In genomic region chr3:24088782-24089181, GRCh38 we compare ENCODE assay signal across 10 cellular contexts.
DNase-seq lines count a peak whose midpoint lies in the region; ATAC-seq and TF ChIP-seq lines count a peak whose summit lies in the region.
"Had no signal": no experiment of that assay in that cellular context is flagged by ENCODE, and none has a peak within 500 bp of the region (broad histone marks: within the 10 kb centered on the region; RNA-seq: fewer than 3 reads in every experiment).

No MANE protein-coding gene starts in this region.

- ATAC-seq in HG03039 (IDR thresholded peaks at IDR 0.05; ENCODE audit: unreplicated experiment) = peak; percentile 56
- ATAC-seq in WTC11 = peak; percentile 99
- no peak for ATAC-seq in upper lobe of left lung (ENCODE audit: low FRiP score in 2 of 2)

- no peak overlapping the region for H3K27ac ChIP-seq in upper lobe of left lung
- H3K27ac ChIP-seq: SJSA1 had no signal

- H3K4me3 Mint-ChIP-seq in WTC11 (no peak overlapping the region), neural crest cell (no peak overlapping the region)
- H3K4me3 Mint-ChIP-seq: B cell had no signal

- no peaks in the 10 kb centered on the region for H3K27me3 ChIP-seq in upper lobe of left lung
- H3K27me3 ChIP-seq: SJSA1 had no signal

- TF ChIP-seq POLR2A in upper lobe of left lung (IDR thresholded peaks at IDR 0.05) = no peak

- H3K27ac Mint-ChIP-seq in WTC11 (no peak overlapping the region), neural crest cell (ENCODE audit: unreplicated experiment) (no peak overlapping the region)
- H3K27ac Mint-ChIP-seq: B cell had no signal

- peaks cover 3% of the 10 kb centered on the region; the same call in 1 of the 2 replicates for H3K36me3 Mint-ChIP-seq in WTC11
- no peaks in the 10 kb centered on the region for H3K36me3 Mint-ChIP-seq in neural crest cell (ENCODE audit: low read depth)

- no peaks in the 10 kb centered on the region for H3K9me3 ChIP-seq in upper lobe of left lung
- H3K9me3 ChIP-seq: SJSA1 had no signal

- TF ChIP-seq CTCF in WTC11 (IDR thresholded peaks at IDR 0.05) (peak; percentile 46), neural crest cell (conservative IDR thresholded peaks at IDR 0.05) (peak; percentile 57), upper lobe of left lung (IDR thresholded peaks at IDR 0.05) (peak in 2 of 6 experiments; percentile 14 to 20)

- no peak overlapping the region for H3K4me3 ChIP-seq in upper lobe of left lung
- H3K4me3 ChIP-seq: SJSA1 had no signal

- no peak for TF ChIP-seq EP300 in upper lobe of left lung (IDR thresholded peaks at IDR 0.05)

- CTCF ChIA-PET in WTC11 (lab: Charles Lee) = interaction anchor here (0.5 to 1.5 kb wide), 14 partner anchors 13 to 1137 kb away, joined by 3 to 9 read pairs (median 3); no protein-coding TSS in a partner anchor

- peak; percentile 35 for DNase-seq in DMS53 (lab: John Stamatoyannopoulos, UW)
- no peak for DNase-seq in DMS53 treated with DMSO at 0.1 percent for 48 hours (lab: John Stamatoyannopoulos, UW; ENCODE audit: unreplicated experiment)
- no peak for DNase-seq in WTC11 (ENCODE audit: low spot score)
- no peak for DNase-seq in neural crest cell (ENCODE audit: low read depth, low spot score)
- DNase-seq in OCI-M2 (lab: John Stamatoyannopoulos, UW; ENCODE audit: unreplicated experiment) = no peak
- DNase-seq in NCI-H345 (lab: John Stamatoyannopoulos, UW) = no peak
- no peak for DNase-seq in upper lobe of left lung

- WGBS in upper lobe of left lung, 2 donors = 59 to 63% methylated on average over 2 of the region's 2 CpGs

- H3K36me3 ChIP-seq in upper lobe of left lung = no peaks in the 10 kb centered on the region
- H3K36me3 ChIP-seq: SJSA1 had no signal

- POLR2A ChIA-PET in WTC11 (lab: Charles Lee) = no interaction called here

- H3K4me1 Mint-ChIP-seq in WTC11 = peaks cover 6% of the 10 kb centered on the region
- no peaks in the 10 kb centered on the region for H3K4me1 Mint-ChIP-seq in neural crest cell
- H3K4me1 Mint-ChIP-seq: B cell had no signal

- peaks cover 5% of the 10 kb centered on the region; the same call in 1 of the 2 replicates for H3K9me3 Mint-ChIP-seq in WTC11
- no peaks in the 10 kb centered on the region for H3K9me3 Mint-ChIP-seq in neural crest cell

- peaks cover 0 to 11% (median 0%) of the 10 kb centered on the region in 4 donors for H3K4me1 ChIP-seq in upper lobe of left lung
- H3K4me1 ChIP-seq: SJSA1 had no signal

- H3K27me3 Mint-ChIP-seq in WTC11 (ENCODE audit: low read depth) (no peaks in the 10 kb centered on the region), neural crest cell (ENCODE audit: low read depth) (no peaks in the 10 kb centered on the region)

TF ChIP-seq in WTC11, 78 proteins besides CTCF, POLR2A, EP300 and RAD21:
- no peak for TF ChIP-seq IRF2 (CRISPR knock-in tag; IDR thresholded peaks at IDR 0.05; ENCODE audit: borderline replicate concordance, low read depth)
- TF ChIP-seq USF1 (CRISPR knock-in tag; IDR thresholded peaks at IDR 0.05) = no peak
- no peak for TF ChIP-seq TP53 (CRISPR knock-in tag; IDR thresholded peaks at IDR 0.05)
- no peak for TF ChIP-seq CDX4 (CRISPR knock-in tag; IDR thresholded peaks at IDR 0.05; ENCODE audit: borderline replicate concordance)
- no peak for TF ChIP-seq CREM (CRISPR knock-in tag; IDR thresholded peaks at IDR 0.05)
- no peak for TF ChIP-seq ERG (CRISPR knock-in tag; IDR thresholded peaks at IDR 0.05)
- no peak for TF ChIP-seq JAZF1 (CRISPR knock-in tag; IDR thresholded peaks at IDR 0.05)
- TF ChIP-seq ATF3 (CRISPR knock-in tag; conservative IDR thresholded peaks at IDR 0.05) = no peak
- TF ChIP-seq SP1 (CRISPR knock-in tag; conservative IDR thresholded peaks at IDR 0.05) = no peak
- no peak for TF ChIP-seq ATF6 (CRISPR knock-in tag; IDR thresholded peaks at IDR 0.05)
- no peak for TF ChIP-seq NR2C2 (CRISPR knock-in tag; IDR thresholded peaks at IDR 0.05)
- TF ChIP-seq ZNF121 (CRISPR knock-in tag; IDR thresholded peaks at IDR 0.05) = no peak

Comparison
In these comparisons a context has a peak if more than half of its experiments do, and no peak if none do; other contexts are left out.
1. ATAC-seq: peak in HG03039 (single experiment) and WTC11 (single experiment); none in upper lobe of left lung (0 of 2).